Comparison of ENCODE assay signal across 31 cellular contexts in the genomic region with DNA sequence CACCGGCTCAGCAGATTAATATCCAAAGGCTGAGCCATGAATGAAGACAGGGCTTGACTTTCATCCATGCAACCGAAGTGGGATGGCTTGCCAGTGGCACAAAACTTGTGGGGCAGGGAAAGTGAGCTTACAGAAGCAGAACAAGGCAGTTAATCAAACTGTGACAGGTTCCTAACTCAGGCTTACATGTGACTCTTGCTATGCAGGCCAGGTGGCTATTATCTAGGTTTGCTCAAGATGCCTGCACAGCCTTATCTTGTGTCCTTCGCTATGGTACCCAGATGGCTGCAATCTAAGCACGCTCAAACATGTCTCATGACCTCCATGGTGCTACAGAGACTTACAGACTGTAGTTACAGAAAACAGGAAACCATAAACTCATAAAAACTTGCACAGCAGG. TPM values are rescaled to one million over a fixed set of nuclear protein-coding genes. Genes with fewer than 3 reads are reported as not detected.
"Had no signal": no experiment of that assay in that cellular context is flagged by ENCODE, and none has a peak within 500 bp of the region (broad histone marks: within the 10 kb centered on the region; RNA-seq: fewer than 3 reads in every experiment).

No MANE protein-coding gene starts in this region.

- H3K27ac ChIP-seq: ascending aorta, cardiac muscle cell, Peyer's patch, RWPE1, SJCRH30 had no signal

- H3K9me3 ChIP-seq: ascending aorta, MG63, Peyer's patch, SJCRH30 had no signal

- H3K4me1 Mint-ChIP-seq: activated naive CD8-positive, alpha-beta T cell treated with anti-CD3 and anti-CD28 coated beads, Interleukin-2, amount 50 U/mL, for 24 hours; brain had no signal

- H3K4me3 Mint-ChIP-seq: activated CD8-positive, alpha-beta T cell treated with anti-CD3 and anti-CD28 coated beads, Interleukin-2, amount 10 ng/mL, durations not matched to agents 7 days and 5 days; activated naive CD8-positive, alpha-beta T cell treated with anti-CD3 and anti-CD28 coated beads, Interleukin-2, amount 50 U/mL, for 24 hours; activated T-cell treated with anti-CD3 and anti-CD28 coated beads, Interleukin-2, amount 50 U/mL, for 24 hours; activated T-helper 1 cell treated with anti-CD3 and anti-CD28 coated beads, Interleukin-12 subunit alpha, Interleukin-12 subunit beta, Interleukin-2, Interleukin-4 antibody, amounts not matched to agents 30 ng/mL and 10 ng/mL and 1 ng/mL, durations not matched to agents 14 hours and 24 hours and 36 hours; brain; T-helper 2 cell treated with Interferon-gamma antibody and Interleukin-4, amounts not matched to agents 5 μg/mL and 100 μg/mL, for 36 hours; WTC11 had no signal

- H3K4me3 ChIP-seq: ascending aorta, cardiac muscle cell, MG63, Peyer's patch, SJCRH30 had no signal

- H3K27me3 Mint-ChIP-seq: activated naive CD8-positive, alpha-beta T cell treated with anti-CD3 and anti-CD28 coated beads, Interleukin-2, amount 50 U/mL, for 24 hours had no signal

- H3K27me3 ChIP-seq: ascending aorta, cardiac muscle cell, Peyer's patch, SJCRH30 had no signal

- H3K4me1 ChIP-seq: ascending aorta, Peyer's patch, SJCRH30 had no signal

- DNase-seq: activated CD4-positive, alpha-beta T cell treated with anti-CD3 and anti-CD28 coated beads for 48 hours; activated CD4-positive, alpha-beta T cell treated with anti-CD3 and anti-CD28 coated beads, Interleukin-2, amount 50 U/mL, for 4 hours; activated CD4-positive, CD25-positive, alpha-beta regulatory T cell treated with anti-CD3 and anti-CD28 coated beads, Interleukin-2, amount 50 U/mL, for 72 hours; activated CD8-positive, alpha-beta T cell treated with anti-CD3 and anti-CD28 coated beads, Interleukin-2, amount 10 ng/mL, durations not matched to agents 7 days and 5 days; activated effector memory CD4-positive, alpha-beta T cell treated with anti-CD3 and anti-CD28 coated beads, Interleukin-2, amount 50 U/mL, for 16 hours; activated naive CD4-positive, alpha-beta T cell treated with Interleukin-2 at 50 U/mL for 16 hours; activated naive CD8-positive, alpha-beta T cell treated with anti-CD3 and anti-CD28 coated beads, Interleukin-2, amount 50 U/mL, for 24 hours; activated T-cell treated with anti-CD3 and anti-CD28 coated beads, Interleukin-2, amount 50 U/mL, for 24 hours; amniotic stem cell; MG63; MV-4-11; NCI-H1105; NCI-H1436; NCI-H1694 treated with DMSO at 0.1 percent for 48 hours; NCI-H2029 treated with DMSO at 0.1 percent for 48 hours; NCI-H510A treated with DMSO at 0.1 percent for 48 hours; NCI-H69; Peyer's patch; Right ventricle myocardium superior; SJCRH30; SW 1271 had no signal

- H3K36me3 Mint-ChIP-seq: activated naive CD4-positive, alpha-beta T cell treated with anti-CD3 and anti-CD28 coated beads, Interleukin-2, amount 50 U/mL, for 72 hours; brain had no signal

- ATAC-seq: activated CD8-positive, alpha-beta T cell treated with anti-CD3 and anti-CD28 coated beads, Interleukin-2, amount 10 ng/mL, durations not matched to agents 7 days and 5 days; activated naive CD4-positive, alpha-beta T cell treated with anti-CD3 and anti-CD28 coated beads, Interleukin-2, amount 50 U/mL, for 72 hours; activated naive CD8-positive, alpha-beta T cell treated with anti-CD3 and anti-CD28 coated beads, Interleukin-2, amount 50 U/mL, for 24 hours; SK-N-SH treated with all-trans-retinoic acid at 6 μM for 48 hours; WTC11 had no signal

- H3K27ac Mint-ChIP-seq: activated CD8-positive, alpha-beta T cell treated with anti-CD3 and anti-CD28 coated beads, Interleukin-2, amount 10 ng/mL, durations not matched to agents 7 days and 5 days; activated naive CD4-positive, alpha-beta T cell treated with anti-CD3 and anti-CD28 coated beads, Interleukin-2, amount 50 U/mL, for 72 hours; activated naive CD8-positive, alpha-beta T cell treated with anti-CD3 and anti-CD28 coated beads, Interleukin-2, amount 50 U/mL, for 24 hours; activated T-cell treated with anti-CD3 and anti-CD28 coated beads, Interleukin-2, amount 50 U/mL, for 24 hours; activated T-helper 1 cell treated with anti-CD3 and anti-CD28 coated beads, Interleukin-12 subunit alpha, Interleukin-12 subunit beta, Interleukin-2, Interleukin-4 antibody, amounts not matched to agents 30 ng/mL and 10 ng/mL and 1 ng/mL, durations not matched to agents 14 hours and 24 hours and 36 hours; brain; T-helper 2 cell treated with Interferon-gamma antibody and Interleukin-4, amounts not matched to agents 5 μg/mL and 100 μg/mL, for 36 hours; WTC11 had no signal

- H3K36me3 ChIP-seq: ascending aorta, cardiac muscle cell, MG63, Peyer's patch, SJCRH30 had no signal

RNA-seq across cellular contexts. Expression of a gene that starts 8.6 kb away (rescaled TPM):
- total RNA-seq: activated CD8-positive, alpha-beta T cell treated with anti-CD3 and anti-CD28 coated beads, Interleukin-2, amount 10 ng/mL, durations not matched to agents 7 days and 5 days; activated naive CD4-positive, alpha-beta T cell treated with anti-CD3 and anti-CD28 coated beads, Interleukin-2, amount 50 U/mL, for 72 hours; activated T-helper 1 cell treated with anti-CD3 and anti-CD28 coated beads, Interleukin-12 subunit alpha, Interleukin-12 subunit beta, Interleukin-2, Interleukin-4 antibody, amounts not matched to agents 30 ng/mL and 10 ng/mL and 1 ng/mL, durations not matched to agents 14 hours and 24 hours and 36 hours; ascending aorta; Right ventricle myocardium superior; T-helper 1 cell treated with Interleukin-12 subunit alpha and Interleukin-12 subunit beta and Interleukin-4 antibody, amounts not matched to agents 30 ng/mL and 1 ng/mL, for 36 hours had no signal
